Comparison of ENCODE assay signal across 8 cellular contexts in the genomic region with DNA sequence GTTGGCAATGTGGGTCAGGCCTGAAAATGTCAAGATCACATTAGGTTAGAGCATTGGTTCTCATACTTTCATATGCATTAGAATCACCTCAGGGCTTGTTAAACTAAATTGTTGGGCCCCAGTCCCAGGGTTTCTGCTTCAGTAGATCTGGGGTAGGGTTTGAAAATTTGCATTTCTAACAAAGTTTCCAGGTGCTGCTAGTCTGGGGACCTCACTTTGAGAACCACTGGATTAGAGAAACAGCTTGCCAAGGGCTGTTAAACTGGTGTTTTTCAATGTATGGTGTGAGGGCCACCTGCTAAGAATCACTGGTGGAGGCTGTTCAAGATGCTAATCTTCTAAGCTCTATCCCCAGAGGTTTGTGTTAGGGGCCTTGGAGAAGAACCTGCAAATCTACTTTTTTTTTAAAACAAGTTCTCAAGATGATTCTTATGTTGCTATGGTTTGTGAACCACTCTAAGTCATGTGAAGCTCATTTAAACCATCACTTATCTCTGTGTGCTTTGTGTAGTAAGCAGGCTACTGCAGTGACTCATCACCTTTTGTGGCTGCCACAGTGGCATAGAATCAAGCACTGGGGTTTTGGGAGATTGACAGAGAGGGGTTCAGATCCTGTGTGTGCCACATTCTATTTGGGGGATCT.
DNase-seq lines count a peak whose midpoint lies in the region; ATAC-seq and TF ChIP-seq lines count a peak whose summit lies in the region.
"Had no signal": no experiment of that assay in that cellular context is flagged by ENCODE, and none has a peak within 500 bp of the region (broad histone marks: within the 10 kb centered on the region; RNA-seq: fewer than 3 reads in every experiment).

No MANE protein-coding gene starts in this region.

- H3K27me3 Mint-ChIP-seq in natural killer cell (ENCODE audit: low read depth in 2 of 2): no peaks in the 10 kb centered on the region

- H3K36me3 Mint-ChIP-seq in natural killer cell: no peaks in the 10 kb centered on the region

- H3K4me1 Mint-ChIP-seq in natural killer cell: peaks cover 8 to 11% of the 10 kb centered on the region in 2 donors

- intact Hi-C loops in natural killer cell (cut with micrococcal nuclease): no loop called here

- H3K4me3 Mint-ChIP-seq in natural killer cell: no peak overlapping the region

- ATAC-seq in GM18907 (IDR thresholded peaks at IDR 0.05; ENCODE audit: unreplicated experiment) (peak; percentile 96), HG02642 (IDR thresholded peaks at IDR 0.05; ENCODE audit: poor library complexity, unreplicated experiment) (peak; percentile 94), natural killer cell (peak; percentile 69 to 94 (median 77))

- H3K9me3 Mint-ChIP-seq in natural killer cell: peaks cover 0 to 3% of the 10 kb centered on the region in 2 donors

- peak; percentile 13 for DNase-seq in NK-92 (lab: John Stamatoyannopoulos, UW; ENCODE audit: unreplicated experiment)
- DNase-seq in natural killer cell: no peak
- no peak for DNase-seq in HPDE6-E6E7 (ENCODE audit: extremely low spot score)
- no peak for DNase-seq in ureter (ENCODE audit: low spot score)
- no peak for DNase-seq in GM19240 (ENCODE audit: insufficient read length, low spot score)
- DNase-seq: nucleus accumbens had no signal

- no peak for TF ChIP-seq CTCF in natural killer cell (IDR thresholded peaks at IDR 0.05)

- H3K27ac Mint-ChIP-seq in natural killer cell: peak overlapping the region in 1 of 2 donors; percentile 25
